In genomic region chr16:75000481-75001081, GRCh38 we compare ENCODE assay signal across 8 cellular contexts. TPM values are rescaled to one million over a fixed set of nuclear protein-coding genes. Genes with fewer than 3 reads are reported as not detected.
DNase-seq lines count a peak whose midpoint lies in the region; ATAC-seq and TF ChIP-seq lines count a peak whose summit lies in the region.

No MANE protein-coding gene starts in this region.

- H3K4me3 ChIP-seq in A673 (ENCODE audit: low read depth, low read length, poor library complexity, severe bottlenecking): peak overlapping the region; percentile 95
- H3K4me3 ChIP-seq in HEK293 (ENCODE audit: low read depth, low read length): peak overlapping the region; percentile 63
- peak overlapping the region; percentile 85 for H3K4me3 ChIP-seq in adipocyte (ENCODE audit: low read length)

- H3K4me3 Mint-ChIP-seq in stimulated activated memory B cell treated with anti-CD40 and anti-IgM and Interleukin-4, amounts not matched to agents 10 μg/mL and 1 μg/mL and 100 μg/mL, for 72 hours: peak overlapping the region; percentile 75

- H3K27ac ChIP-seq in A673 (ENCODE audit: low read depth, low read length, poor library complexity, severe bottlenecking) (no peak overlapping the region), HEK293 (ENCODE audit: extremely low read depth, low read depth, low read length) (no peak overlapping the region)

- H3K27me3 Mint-ChIP-seq in stimulated activated memory B cell treated with anti-CD40 and anti-IgM and Interleukin-4, amounts not matched to agents 10 μg/mL and 1 μg/mL and 100 μg/mL, for 72 hours: peaks cover 56% of the 10 kb centered on the region

- POLR2A ChIA-PET in A673 (lab: Charles Lee; ENCODE audit: low non-redundant PET) (no interaction called here), HEK293 (lab: Yijun Ruan, JAX) (no interaction called here)

- intact Hi-C loops in A673 (cut with micrococcal nuclease; ENCODE audit: unreplicated experiment): loop anchor here (5.0 kb wide), 1 partner anchor 42 kb away; no protein-coding TSS in a partner anchor

- no peak overlapping the region for H3K27ac Mint-ChIP-seq in stimulated activated memory B cell treated with anti-CD40 and anti-IgM and Interleukin-4, amounts not matched to agents 10 μg/mL and 1 μg/mL and 100 μg/mL, for 72 hours

- no peak for ATAC-seq in stimulated activated memory B cell treated with anti-CD40 and anti-IgM and Interleukin-4, amounts not matched to agents 10 μg/mL and 1 μg/mL and 100 μg/mL, for 72 hours

- DNase-seq in A673 (ENCODE audit: low spot score) (no peak), adipocyte (ENCODE audit: low read depth) (peak; percentile 47), iPS-NIHi11 (ENCODE audit: low spot score) (peak; percentile 50), A172 (ENCODE audit: low spot score) (no peak), HuH-7 (ENCODE audit: low spot score) (no peak)
- DNase-seq in effector CD8-positive, alpha-beta T cell (lab: John Stamatoyannopoulos, UW): no peak

- H3K9me3 ChIP-seq in A673 (ENCODE audit: low read depth, low read length, poor library complexity, severe bottlenecking) (no peaks in the 10 kb centered on the region), HEK293 (ENCODE audit: control insufficient read depth, insufficient read depth, low read depth, low read length) (no peaks in the 10 kb centered on the region), adipocyte (ENCODE audit: control insufficient read depth, low read length) (no peaks in the 10 kb centered on the region)

- TF ChIP-seq CTCF in A673 (conservative IDR thresholded peaks at IDR 0.05; ENCODE audit: low read depth, low read length): no peak
- TF ChIP-seq CTCF in HEK293 (tag by site-specific recombination; IDR thresholded peaks at IDR 0.05): no peak

- H3K9me3 Mint-ChIP-seq in stimulated activated memory B cell treated with anti-CD40 and anti-IgM and Interleukin-4, amounts not matched to agents 10 μg/mL and 1 μg/mL and 100 μg/mL, for 72 hours: no peaks in the 10 kb centered on the region

- no TSS peak for BruUV-seq in A673 (replicated peaks; lab: Mats Ljungman, UMichigan)

- CTCF ChIA-PET in A673 (lab: Charles Lee) (no interaction called here), HEK293 (lab: Yijun Ruan, JAX) (no interaction called here)

- no peaks in the 10 kb centered on the region for H3K36me3 Mint-ChIP-seq in stimulated activated memory B cell treated with anti-CD40 and anti-IgM and Interleukin-4, amounts not matched to agents 10 μg/mL and 1 μg/mL and 100 μg/mL, for 72 hours

- H3K4me1 Mint-ChIP-seq in stimulated activated memory B cell treated with anti-CD40 and anti-IgM and Interleukin-4, amounts not matched to agents 10 μg/mL and 1 μg/mL and 100 μg/mL, for 72 hours: peaks cover 21% of the 10 kb centered on the region

- H3K9ac ChIP-seq in adipocyte (ENCODE audit: low read length): peak overlapping the region; percentile 71

- no peaks in the 10 kb centered on the region for H3K36me3 ChIP-seq in A673 (ENCODE audit: insufficient read depth, low read length, poor library complexity, severe bottlenecking)
- no peaks in the 10 kb centered on the region for H3K36me3 ChIP-seq in HEK293 (ENCODE audit: control insufficient read depth in 2 of 2, insufficient read depth in 1 of 2, low read length in 2 of 2)
- H3K36me3 ChIP-seq in adipocyte (ENCODE audit: control insufficient read depth, insufficient read depth, low read length, severe bottlenecking): no peaks in the 10 kb centered on the region

- peaks cover 20% of the 10 kb centered on the region for H3K4me1 ChIP-seq in A673 (ENCODE audit: insufficient read depth, low read length, poor library complexity, severe bottlenecking)
- peaks cover 3% of the 10 kb centered on the region; the same call in 1 of the 2 replicates for H3K4me1 ChIP-seq in HEK293 (ENCODE audit: control insufficient read depth, insufficient read depth, low read length)
- peaks cover 24% of the 10 kb centered on the region for H3K4me1 ChIP-seq in adipocyte (ENCODE audit: control insufficient read depth, insufficient read depth, low read length)

- H3K27me3 ChIP-seq in A673 (replicated peaks; ENCODE audit: insufficient read depth, low read depth, low read length, poor library complexity) (no peaks in the 10 kb centered on the region), adipocyte (replicated peaks; ENCODE audit: control insufficient read depth, insufficient read depth, low read length) (no peaks in the 10 kb centered on the region)

TF ChIP-seq in HEK293, 187 proteins besides CTCF, POLR2A, EP300 and RAD21 (continues in another document):
- TF ChIP-seq ZBTB20 (tag by site-specific recombination; IDR thresholded peaks at IDR 0.05) (peak; percentile 87), HOXC10 (CRISPR knock-in tag; IDR thresholded peaks at IDR 0.05) (no peak), ZNF112 (tag by site-specific recombination; IDR thresholded peaks at IDR 0.05) (no peak), WT1 (tag by site-specific recombination; IDR thresholded peaks at IDR 0.05) (no peak), ZNF76 (tag by site-specific recombination; IDR thresholded peaks at IDR 0.05; ENCODE audit: borderline replicate concordance, low read depth) (no peak), ZFP69B (tag by site-specific recombination; IDR thresholded peaks at IDR 0.05) (no peak), ZNF341 (tag by site-specific recombination; IDR thresholded peaks at IDR 0.05; ENCODE audit: low read depth) (no peak), ZNF335 (tag by site-specific recombination; conservative IDR thresholded peaks at IDR 0.05) (peak; percentile 72), ZNF654 (tag by site-specific recombination; IDR thresholded peaks at IDR 0.05; ENCODE audit: low read depth) (no peak), ZNF544 (tag by site-specific recombination; IDR thresholded peaks at IDR 0.05) (no peak), ZBTB8A (tag by site-specific recombination; IDR thresholded peaks at IDR 0.05) (peak; percentile 65), PRDM1 (tag by site-specific recombination; IDR thresholded peaks at IDR 0.05) (0 out of 2 replicates have a peak, but pooled peaks have one; percentile 22), ZNF529 (tag by site-specific recombination; IDR thresholded peaks at IDR 0.05; ENCODE audit: insufficient replicate concordance) (no peak), ZNF561 (tag by site-specific recombination; IDR thresholded peaks at IDR 0.05; ENCODE audit: borderline replicate concordance) (no peak), ZBTB21 (tag by site-specific recombination; IDR thresholded peaks at IDR 0.05) (no peak), SP2 (tag by site-specific recombination; IDR thresholded peaks at IDR 0.05) (no peak), KLF8 (tag by site-specific recombination; IDR thresholded peaks at IDR 0.05) (no peak), IKZF3 (tag by site-specific recombination; IDR thresholded peaks at IDR 0.05) (no peak), SP7 (tag by site-specific recombination; IDR thresholded peaks at IDR 0.05) (0 out of 2 replicates have a peak, but pooled peaks have one; percentile 27), KLF9 (tag by site-specific recombination; IDR thresholded peaks at IDR 0.05; ENCODE audit: low read depth) (no peak), ZNF311 (tag by site-specific recombination; IDR thresholded peaks at IDR 0.05; ENCODE audit: borderline replicate concordance) (no peak), ZNF19 (tag by site-specific recombination; IDR thresholded peaks at IDR 0.05; ENCODE audit: low read depth) (no peak), ZNF394 (tag by site-specific recombination; IDR thresholded peaks at IDR 0.05; ENCODE audit: borderline replicate concordance) (no peak), ZNF426 (tag by site-specific recombination; IDR thresholded peaks at IDR 0.05) (no peak)
- TF ChIP-seq, protein P1, sequence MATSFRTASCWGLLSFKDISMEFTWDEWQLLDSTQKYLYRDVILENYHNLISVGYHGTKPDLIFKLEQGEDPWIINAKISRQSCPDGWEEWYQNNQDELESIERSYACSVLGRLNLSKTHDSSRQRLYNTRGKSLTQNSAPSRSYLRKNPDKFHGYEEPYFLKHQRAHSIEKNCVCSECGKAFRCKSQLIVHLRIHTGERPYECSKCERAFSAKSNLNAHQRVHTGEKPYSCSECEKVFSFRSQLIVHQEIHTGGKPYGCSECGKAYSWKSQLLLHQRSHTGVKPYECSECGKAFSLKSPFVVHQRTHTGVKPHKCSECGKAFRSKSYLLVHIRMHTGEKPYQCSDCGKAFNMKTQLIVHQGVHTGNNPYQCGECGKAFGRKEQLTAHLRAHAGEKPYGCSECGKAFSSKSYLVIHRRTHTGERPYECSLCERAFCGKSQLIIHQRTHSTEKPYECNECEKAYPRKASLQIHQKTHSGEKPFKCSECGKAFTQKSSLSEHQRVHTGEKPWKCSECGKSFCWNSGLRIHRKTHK (tag by site-specific recombination; IDR thresholded peaks at IDR 0.05): no peak
- TF ChIP-seq, protein P2, sequence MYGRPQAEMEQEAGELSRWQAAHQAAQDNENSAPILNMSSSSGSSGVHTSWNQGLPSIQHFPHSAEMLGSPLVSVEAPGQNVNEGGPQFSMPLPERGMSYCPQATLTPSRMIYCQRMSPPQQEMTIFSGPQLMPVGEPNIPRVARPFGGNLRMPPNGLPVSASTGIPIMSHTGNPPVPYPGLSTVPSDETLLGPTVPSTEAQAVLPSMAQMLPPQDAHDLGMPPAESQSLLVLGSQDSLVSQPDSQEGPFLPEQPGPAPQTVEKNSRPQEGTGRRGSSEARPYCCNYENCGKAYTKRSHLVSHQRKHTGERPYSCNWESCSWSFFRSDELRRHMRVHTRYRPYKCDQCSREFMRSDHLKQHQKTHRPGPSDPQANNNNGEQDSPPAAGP (tag by site-specific recombination; IDR thresholded peaks at IDR 0.05): no peak
- TF ChIP-seq, protein P3, sequence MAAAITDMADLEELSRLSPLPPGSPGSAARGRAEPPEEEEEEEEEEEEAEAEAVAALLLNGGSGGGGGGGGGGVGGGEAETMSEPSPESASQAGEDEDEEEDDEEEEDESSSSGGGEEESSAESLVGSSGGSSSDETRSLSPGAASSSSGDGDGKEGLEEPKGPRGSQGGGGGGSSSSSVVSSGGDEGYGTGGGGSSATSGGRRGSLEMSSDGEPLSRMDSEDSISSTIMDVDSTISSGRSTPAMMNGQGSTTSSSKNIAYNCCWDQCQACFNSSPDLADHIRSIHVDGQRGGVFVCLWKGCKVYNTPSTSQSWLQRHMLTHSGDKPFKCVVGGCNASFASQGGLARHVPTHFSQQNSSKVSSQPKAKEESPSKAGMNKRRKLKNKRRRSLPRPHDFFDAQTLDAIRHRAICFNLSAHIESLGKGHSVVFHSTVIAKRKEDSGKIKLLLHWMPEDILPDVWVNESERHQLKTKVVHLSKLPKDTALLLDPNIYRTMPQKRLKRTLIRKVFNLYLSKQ (tag by site-specific recombination; IDR thresholded peaks at IDR 0.05; ENCODE audit: borderline replicate concordance): no peak

RNA-seq across cellular contexts. Expression of gene ZNRF1, which starts 1.8 kb away (rescaled TPM):
- total RNA-seq in A673 (2021): 55.1 and 59.9 TPM in 2 replicates
- total RNA-seq in A172 (2014; rRNA removed; shearing (Covaris generic)): 13.7 and 30.6 TPM in 2 replicates

RNA-seq across cellular contexts. Expression of gene WDR59, which starts 15.7 kb away (rescaled TPM):
- 51.4 and 68.8 TPM in 2 replicates for total RNA-seq in A673 (2021)
- total RNA-seq in A172 (2014; rRNA removed; shearing (Covaris generic)): 8.9 and 17.2 TPM in 2 replicates

Comparison
In these comparisons a context has a peak if more than half of its experiments do, and no peak if none do; other contexts are left out.
1. DNase-seq: peak in adipocyte (single experiment) and iPS-NIHi11 (single experiment); none in A673 (single experiment), A172 (single experiment), effector CD8-positive, alpha-beta T cell (single experiment) and HuH-7 (single experiment).
2. Peak in every context shown above with its lines, with median percentiles within 50 percentile points of each other: H3K4me3 ChIP-seq.